ENCODE assay signal across 11 cellular contexts in genomic region chr14:104799239-104799599, GRCh38. TPM values are rescaled to one million over a fixed set of nuclear protein-coding genes. Genes with fewer than 3 reads are reported as not detected.
DNase-seq lines count a peak whose midpoint lies in the region; ATAC-seq and TF ChIP-seq lines count a peak whose summit lies in the region.
"Had no signal": no experiment of that assay in that cellular context is flagged by ENCODE, and none has a peak within 500 bp of the region (broad histone marks: within the 10 kb centered on the region; RNA-seq: fewer than 3 reads in every experiment).

No MANE protein-coding gene starts in this region.

- no peak overlapping the region for H4K8ac ChIP-seq in mesendoderm (ENCODE audit: low read depth, low read length)

- intact Hi-C loops in activated CD4-positive, alpha-beta T cell treated with anti-CD3 and anti-CD28 coated beads for 36 hours (cut with DNase I, micrococcal nuclease) = no loop called here
- intact Hi-C loops in adrenal gland (cut with DNase I) = no loop called here

- H3K27me3 Mint-ChIP-seq in activated CD4-positive, alpha-beta T cell treated with anti-CD3 and anti-CD28 coated beads for 36 hours = no peaks in the 10 kb centered on the region

- H3K9me3 Mint-ChIP-seq in activated CD4-positive, alpha-beta T cell treated with anti-CD3 and anti-CD28 coated beads for 36 hours (ENCODE audit: low read depth) = no peaks in the 10 kb centered on the region

- H2AK5ac ChIP-seq in mesendoderm (ENCODE audit: low read length) = no peak overlapping the region

- H3K27me3 ChIP-seq in adrenal gland (no peaks in the 10 kb centered on the region), mesendoderm (ENCODE audit: insufficient read depth, low read length, poor library complexity) (peaks cover 7% of the 10 kb centered on the region), suprapubic skin (no peaks in the 10 kb centered on the region)

- H2BK120ac ChIP-seq in mesendoderm (ENCODE audit: low read depth, low read length) = no peak overlapping the region

- no peak overlapping the region for H3K18ac ChIP-seq in mesendoderm (ENCODE audit: low read length)

- H2BK15ac ChIP-seq in mesendoderm (replicated peaks; ENCODE audit: low read depth) = no peak overlapping the region

- peak overlapping the region; percentile 21 for H3K27ac Mint-ChIP-seq in activated CD4-positive, alpha-beta T cell treated with anti-CD3 and anti-CD28 coated beads for 36 hours

- H3K27ac ChIP-seq in adrenal gland (peak overlapping the region; percentile 55 to 97 (median 91)), mesendoderm (ENCODE audit: low read depth, low read length) (no peak overlapping the region), suprapubic skin (peak overlapping the region; percentile 91)

- H3K9me3 ChIP-seq in adrenal gland (replicated peaks in 1 of 3) (no peaks in the 10 kb centered on the region), suprapubic skin (no peaks in the 10 kb centered on the region)

- H2BK5ac ChIP-seq in mesendoderm (ENCODE audit: low read length) = no peak overlapping the region

- H3K4me1 Mint-ChIP-seq in activated CD4-positive, alpha-beta T cell treated with anti-CD3 and anti-CD28 coated beads for 36 hours = peaks cover 26% of the 10 kb centered on the region

- H3K79me1 ChIP-seq in mesendoderm (ENCODE audit: low read length) = no peaks in the 10 kb centered on the region

- POLR2A ChIA-PET in activated CD4-positive, alpha-beta T cell treated with anti-CD3 and anti-CD28 coated beads for 36 hours (lab: Charles Lee) = no interaction called here

- WGBS in adrenal gland, 4 donors = 31 to 37% (median 34%) methylated on average over 6 to 7 of the region's 7 CpGs
- no CpG with 5 or more reads among the region's 7 CpGs for WGBS in mesendoderm (ENCODE audit: extremely low coverage, insufficient coverage, low lambda C conversion rate)
- 38% methylated on average over 7 of the region's 7 CpGs for WGBS in suprapubic skin

- DNase-seq in activated CD4-positive, alpha-beta T cell treated with anti-CD3 and anti-CD28 coated beads for 36 hours = no peak
- no peak for DNase-seq in activated CD4-positive, alpha-beta T cell treated with anti-CD3 and anti-CD28 coated beads for 4 hours
- DNase-seq in adrenal gland (peak in 3 of 7 donors; percentile 58 to 67 (median 60)), mesendoderm (no peak), suprapubic skin (ENCODE audit: low spot score in 2 of 2) (no peak), NCI-H2227 treated with DMSO at 0.1 percent for 48 hours (lab: John Stamatoyannopoulos, UW) (no peak), kidney tubule cell (ENCODE audit: low spot score) (no peak), T1000 (lab: John Stamatoyannopoulos, UW) (no peak)
- DNase-seq: ACHN; activated CD4-positive, alpha-beta T cell treated with anti-CD3 and anti-CD28 coated beads for 1 hour had no signal

- peak overlapping the region; percentile 49 for H3K4me3 Mint-ChIP-seq in activated CD4-positive, alpha-beta T cell treated with anti-CD3 and anti-CD28 coated beads for 36 hours

- H3K4ac ChIP-seq in mesendoderm (ENCODE audit: low read depth, low read length) = no peak overlapping the region

- H3K56ac ChIP-seq in mesendoderm (ENCODE audit: low read length) = peak overlapping the region; percentile 58

- CTCF ChIA-PET in activated CD4-positive, alpha-beta T cell treated with anti-CD3 and anti-CD28 coated beads for 36 hours (lab: Charles Lee) = interaction anchor here (1.6 kb wide), 1 partner anchor 27 kb away, joined by 6 read pairs; no protein-coding TSS in a partner anchor

- no peak for ATAC-seq in activated CD4-positive, alpha-beta T cell treated with anti-CD3 and anti-CD28 coated beads for 36 hours
- ATAC-seq: GM12878 had no signal

- H3K36me3 ChIP-seq in adrenal gland (replicated peaks in 1 of 2) (no peaks in the 10 kb centered on the region), mesendoderm (ENCODE audit: control insufficient read depth, insufficient read depth, low read length) (no peaks in the 10 kb centered on the region), suprapubic skin (no peaks in the 10 kb centered on the region)

- no peak overlapping the region for H4K5ac ChIP-seq in mesendoderm (ENCODE audit: low read length)

- no peak for TF ChIP-seq EP300 in suprapubic skin (IDR thresholded peaks at IDR 0.05)

- H3K36me3 Mint-ChIP-seq in activated CD4-positive, alpha-beta T cell treated with anti-CD3 and anti-CD28 coated beads for 36 hours (ENCODE audit: low read depth) = no peaks in the 10 kb centered on the region

- no peak overlapping the region for H3K4me2 ChIP-seq in mesendoderm (ENCODE audit: low read length)

- TF ChIP-seq CTCF in adrenal gland (IDR thresholded peaks at IDR 0.05) (no peak), suprapubic skin (IDR thresholded peaks at IDR 0.05) (no peak)

- H3K4me1 ChIP-seq in adrenal gland (replicated peaks in 1 of 2) (peaks cover 20 to 35% of the 10 kb centered on the region in 2 donors), mesendoderm (ENCODE audit: control insufficient read depth, low read depth, low read length) (peaks cover 4% of the 10 kb centered on the region), suprapubic skin (peaks cover 56% of the 10 kb centered on the region)

- peak overlapping the region; percentile 78 for H3K9ac ChIP-seq in mesendoderm (ENCODE audit: low read length)

- TF ChIP-seq POLR2A in adrenal gland (IDR thresholded peaks at IDR 0.05) = no peak
- TF ChIP-seq POLR2A in suprapubic skin (IDR thresholded peaks at IDR 0.05) = no peak

- no peak overlapping the region for H3K4me3 ChIP-seq in adrenal gland
- H3K4me3 ChIP-seq in mesendoderm (ENCODE audit: low read length) = no peak overlapping the region
- H3K4me3 ChIP-seq in suprapubic skin = no peak overlapping the region
- H3K4me3 ChIP-seq: GM12878 had no signal

- no peak overlapping the region for H3K23ac ChIP-seq in mesendoderm (ENCODE audit: low read length)

- H3K79me2 ChIP-seq in mesendoderm (ENCODE audit: control insufficient read depth, insufficient read depth, low read length) = no peaks in the 10 kb centered on the region

RNA-seq across cellular contexts. Expression of gene ZBTB42, which starts 1.7 kb away (rescaled TPM):
- total RNA-seq in activated CD4-positive, alpha-beta T cell treated with anti-CD3 and anti-CD28 coated beads for 36 hours = 1 to 10 TPM; 1.5 to 2.0 TPM
- total RNA-seq in adrenal gland (10 to 100 TPM in 3 of 8 donors, 1 to 10 TPM in 5; 3.5 to 13.9 (median 9.4) TPM), suprapubic skin (1 to 10 TPM; 3.7 to 9.8 (median 7.8) TPM)
- 1 to 10 TPM; 1.2 to 2.3 (median 1.6) TPM for polyA plus RNA-seq in adrenal gland
- 0.67 TPM for polyA plus RNA-seq in mesendoderm (2013, experiment 1 of 2)
- 0.73 TPM for polyA plus RNA-seq in mesendoderm (2013, experiment 2 of 2)

RNA-seq across cellular contexts. Expression of gene AKT1, which starts 3.7 kb away (rescaled TPM):
- 100 to 1,000 TPM; 110 to 126 TPM for total RNA-seq in activated CD4-positive, alpha-beta T cell treated with anti-CD3 and anti-CD28 coated beads for 36 hours
- total RNA-seq in adrenal gland (100 to 1,000 TPM; 155 to 300 (median 195) TPM), suprapubic skin (10 to 100 TPM; 63.1 to 77.6 (median 70.4) TPM)
- polyA plus RNA-seq in adrenal gland = 100 to 1,000 TPM in 2 of 3 donors, 10 to 100 TPM in 1; 97.5 to 244 (median 230) TPM
- polyA plus RNA-seq in mesendoderm (2013, experiment 1 of 2) = 32.4 TPM
- polyA plus RNA-seq in mesendoderm (2013, experiment 2 of 2) = 32.3 TPM

RNA-seq across cellular contexts. Expression of gene SIVA1, which starts 46.3 kb away (rescaled TPM):
- total RNA-seq in activated CD4-positive, alpha-beta T cell treated with anti-CD3 and anti-CD28 coated beads for 36 hours = 10 to 100 TPM; 47.1 to 97.1 TPM
- total RNA-seq in adrenal gland (100 to 1,000 TPM in 4 of 8 donors, 10 to 100 TPM in 4; 43.9 to 294 (median 140) TPM), suprapubic skin (100 to 1,000 TPM in 3 of 4 donors, 10 to 100 TPM in 1; 94.0 to 159 (median 142) TPM)
- 100 to 1,000 TPM in 1 of 3 donors, 10 to 100 TPM in 1, 1 to 10 TPM in 1; 2.0 to 120 (median 86.8) TPM for polyA plus RNA-seq in adrenal gland
- 151 TPM for polyA plus RNA-seq in mesendoderm (2013, experiment 1 of 2)
- polyA plus RNA-seq in mesendoderm (2013, experiment 2 of 2) = 147 TPM
